2 cellular contexts compared by ENCODE assay signal in genomic region chr7:128944487-128945236, GRCh38.
TF ChIP-seq lines count a peak whose summit lies in the region.

No MANE protein-coding gene starts in this region.

TF ChIP-seq in HEK293, 187 proteins besides CTCF, POLR2A, EP300 and RAD21:
- TF ChIP-seq ATF2 (tag by site-specific recombination; IDR thresholded peaks at IDR 0.05; ENCODE audit: low read depth) (no peak), KLF1 (tag by site-specific recombination; IDR thresholded peaks at IDR 0.05) (no peak), ZFHX2 (tag by site-specific recombination; conservative IDR thresholded peaks at IDR 0.05) (no peak), ZNF560 (tag by site-specific recombination; IDR thresholded peaks at IDR 0.05; ENCODE audit: borderline replicate concordance) (no peak), ZNF747 (tag by site-specific recombination; IDR thresholded peaks at IDR 0.05) (no peak), ZFP37 (tag by site-specific recombination; IDR thresholded peaks at IDR 0.05) (peak; percentile 100), ZNF280D (tag by site-specific recombination; IDR thresholded peaks at IDR 0.05) (no peak), PRDM10 (tag by site-specific recombination; IDR thresholded peaks at IDR 0.05) (no peak)

TF ChIP-seq in GM12878, 131 proteins besides CTCF, POLR2A, EP300 and RAD21:
- TF ChIP-seq BMI1 (IDR thresholded peaks at IDR 0.05; ENCODE audit: borderline replicate concordance) (no peak), CREB1 (IDR thresholded peaks at IDR 0.05; ENCODE audit: low read depth) (no peak), IRF5 (IDR thresholded peaks at IDR 0.05; ENCODE audit: borderline replicate concordance) (no peak), BRCA1 (IDR thresholded peaks at IDR 0.05; ENCODE audit: low read depth, low read length) (no peak), NRF1 (conservative IDR thresholded peaks at IDR 0.05; ENCODE audit: low read depth, low read length) (no peak), SMAD1 (IDR thresholded peaks at IDR 0.05; ENCODE audit: low read depth, partially characterized antibody) (no peak), SREBF2 (IDR thresholded peaks at IDR 0.05; ENCODE audit: low read length) (no peak), SREBF1 (IDR thresholded peaks at IDR 0.05; ENCODE audit: low read length) (no peak), SIN3A (IDR thresholded peaks at IDR 0.05; ENCODE audit: low read depth, low read length) (no peak), NR2C2 (IDR thresholded peaks at IDR 0.05; ENCODE audit: borderline replicate concordance, control insufficient read depth, insufficient read length, low read depth) (no peak), RBBP5 (conservative IDR thresholded peaks at IDR 0.05) (no peak), ASH2L (IDR thresholded peaks at IDR 0.05; ENCODE audit: borderline replicate concordance, low read depth) (no peak), SIX5 (IDR thresholded peaks at IDR 0.05; ENCODE audit: low read depth, low read length, severe bottlenecking) (no peak), HDAC6 (IDR thresholded peaks at IDR 0.05; ENCODE audit: unreplicated experiment) (no peak), NFXL1 (IDR thresholded peaks at IDR 0.05; ENCODE audit: borderline replicate concordance) (no peak), NFYA (IDR thresholded peaks at IDR 0.05; ENCODE audit: borderline replicate concordance, low read depth, low read length) (no peak), TAF1 (IDR thresholded peaks at IDR 0.05; ENCODE audit: borderline replicate concordance, low read depth, low read length) (no peak)
